In genomic region chr3:113534365-113534764, GRCh38 we compare ENCODE assay signal across 13 cellular contexts. TPM values are rescaled to one million over a fixed set of nuclear protein-coding genes. Genes with fewer than 3 reads are reported as not detected.
A peak's percentile ranks its signal among the peaks of the same experiment; 100 is the strongest.
DNase-seq lines count a peak whose midpoint lies in the region; ATAC-seq and TF ChIP-seq lines count a peak whose summit lies in the region.
"Had no signal": no experiment of that assay in that cellular context is flagged by ENCODE, and none has a peak within 500 bp of the region (broad histone marks: within the 10 kb centered on the region; RNA-seq: fewer than 3 reads in every experiment).

No MANE protein-coding gene starts in this region.

- H3K4me3 ChIP-seq in MM.1S (ENCODE audit: low read length): peak overlapping the region; percentile 81; the same call in 1 of the 2 replicates
- H3K4me3 ChIP-seq in rectal smooth muscle tissue (ENCODE audit: low read length): peak overlapping the region; percentile 80
- H3K4me3 ChIP-seq: lung had no signal

- peak overlapping the region; percentile 96 for H3K27ac Mint-ChIP-seq in activated CD4-positive, alpha-beta T cell treated with anti-CD3 and anti-CD28 coated beads for 36 hours
- peak overlapping the region; percentile 97 for H3K27ac Mint-ChIP-seq in activated naive CD8-positive, alpha-beta T cell treated with anti-CD3 and anti-CD28 coated beads, Interleukin-2, amount 10 ng/mL, durations not matched to agents 7 days and 5 days

- H3K4me1 ChIP-seq in MM.1S (ENCODE audit: low read length): peaks cover 20% of the 10 kb centered on the region; the same call in 1 of the 2 replicates
- H3K4me1 ChIP-seq in rectal smooth muscle tissue (ENCODE audit: control insufficient read depth, insufficient read depth, low read length): no peaks in the 10 kb centered on the region

- H4K20me1 ChIP-seq in MM.1S (ENCODE audit: insufficient read depth, low read length): no peaks in the 10 kb centered on the region

- H3K9ac ChIP-seq in MM.1S (ENCODE audit: low read length) (no peak overlapping the region), rectal smooth muscle tissue (ENCODE audit: low read length) (no peak overlapping the region)

- H3K36me3 ChIP-seq in MM.1S (replicated peaks; ENCODE audit: insufficient read depth, low read length): no peaks in the 10 kb centered on the region
- H3K36me3 ChIP-seq in rectal smooth muscle tissue (ENCODE audit: control insufficient read depth, insufficient read depth, low read length): no peaks in the 10 kb centered on the region

- intact Hi-C loops in activated CD4-positive, alpha-beta T cell treated with anti-CD3 and anti-CD28 coated beads for 36 hours (cut with DNase I, micrococcal nuclease): loop anchor here (5.0 kb wide), 3 partner anchors 213 to 1613 kb away; partner anchors contain the start of genes ATP6V1A (in 1 of the 2), NAA50 (in 1 of the 2) and ZBTB20 (in 1 of the 2)

- peaks cover 18% of the 10 kb centered on the region for H3F3A ChIP-seq in MM.1S (ENCODE audit: insufficient read depth, low read length)

- TF ChIP-seq CTCF in MM.1S (IDR thresholded peaks at IDR 0.05; ENCODE audit: low read length): no peak

- H3K4me2 ChIP-seq in MM.1S (ENCODE audit: low read depth, low read length): peak overlapping the region; percentile 81

- no peak overlapping the region for H3K27ac ChIP-seq in MM.1S (ENCODE audit: low read length)
- H3K27ac ChIP-seq in rectal smooth muscle tissue (ENCODE audit: low read depth, low read length): no peak overlapping the region

- CTCF ChIA-PET in activated CD4-positive, alpha-beta T cell treated with anti-CD3 and anti-CD28 coated beads for 36 hours (lab: Charles Lee): interaction anchor here (0.7 to 2.0 kb wide), 7 partner anchors 18 to 161 kb away, joined by 3 to 5 read pairs (median 3); no protein-coding TSS in a partner anchor

- POLR2A ChIA-PET in activated CD4-positive, alpha-beta T cell treated with anti-CD3 and anti-CD28 coated beads for 36 hours (lab: Charles Lee): interaction anchor here (0.6 to 1.1 kb wide), 3 partner anchors 19 to 38 kb away, joined by 3 to 5 read pairs (median 3); partner anchors contain the start of gene SPICE1
- POLR2A ChIA-PET in activated naive CD8-positive, alpha-beta T cell treated with anti-CD3 and anti-CD28 coated beads, Interleukin-2, amount 10 ng/mL, durations not matched to agents 7 days and 5 days (lab: Charles Lee): interaction anchor here (1.2 to 2.3 kb wide), 3 partner anchors 8 to 43 kb away, joined by 3 to 30 read pairs (median 7); partner anchors contain the start of gene SPICE1

- H2AFZ ChIP-seq in MM.1S (ENCODE audit: low read length): no peak overlapping the region

- no peaks in the 10 kb centered on the region for H3K9me3 Mint-ChIP-seq in activated CD4-positive, alpha-beta T cell treated with anti-CD3 and anti-CD28 coated beads for 36 hours (ENCODE audit: low read depth)
- H3K9me3 Mint-ChIP-seq in activated naive CD8-positive, alpha-beta T cell treated with anti-CD3 and anti-CD28 coated beads, Interleukin-2, amount 10 ng/mL, durations not matched to agents 7 days and 5 days: no peaks in the 10 kb centered on the region

- H3K27me3 Mint-ChIP-seq in activated CD4-positive, alpha-beta T cell treated with anti-CD3 and anti-CD28 coated beads for 36 hours: no peaks in the 10 kb centered on the region
- H3K27me3 Mint-ChIP-seq in activated naive CD8-positive, alpha-beta T cell treated with anti-CD3 and anti-CD28 coated beads, Interleukin-2, amount 10 ng/mL, durations not matched to agents 7 days and 5 days: no peaks in the 10 kb centered on the region

- peaks cover 49% of the 10 kb centered on the region for H3K79me2 ChIP-seq in MM.1S (ENCODE audit: low read length)

- peaks cover 61% of the 10 kb centered on the region for H3K4me1 Mint-ChIP-seq in activated CD4-positive, alpha-beta T cell treated with anti-CD3 and anti-CD28 coated beads for 36 hours
- peaks cover 48% of the 10 kb centered on the region for H3K4me1 Mint-ChIP-seq in activated naive CD8-positive, alpha-beta T cell treated with anti-CD3 and anti-CD28 coated beads, Interleukin-2, amount 10 ng/mL, durations not matched to agents 7 days and 5 days

- peak overlapping the region; percentile 89 for H3K4me3 Mint-ChIP-seq in activated CD4-positive, alpha-beta T cell treated with anti-CD3 and anti-CD28 coated beads for 36 hours
- H3K4me3 Mint-ChIP-seq in activated naive CD8-positive, alpha-beta T cell treated with anti-CD3 and anti-CD28 coated beads, Interleukin-2, amount 10 ng/mL, durations not matched to agents 7 days and 5 days: peak overlapping the region; percentile 88

- H3K9me2 ChIP-seq in MM.1S (replicated peaks; ENCODE audit: insufficient read depth, low read length): no peaks in the 10 kb centered on the region

- ATAC-seq in activated CD4-positive, alpha-beta T cell treated with anti-CD3 and anti-CD28 coated beads for 36 hours: peak; percentile 33
- peak; percentile 11 for ATAC-seq in activated naive CD8-positive, alpha-beta T cell treated with anti-CD3 and anti-CD28 coated beads, Interleukin-2, amount 10 ng/mL, durations not matched to agents 7 days and 5 days (ENCODE audit: low read depth)
- ATAC-seq in left lobe of liver: no peak
- ATAC-seq: Right ventricle myocardium inferior had no signal

- H3K27me3 ChIP-seq in MM.1S (replicated peaks; ENCODE audit: insufficient read depth, low read length) (no peaks in the 10 kb centered on the region), rectal smooth muscle tissue (ENCODE audit: control insufficient read depth, insufficient read depth, low read length) (peaks cover 2% of the 10 kb centered on the region)

- peak; percentile 55 for DNase-seq in activated CD4-positive, alpha-beta T cell treated with anti-CD3 and anti-CD28 coated beads for 36 hours
- DNase-seq in activated CD4-positive, alpha-beta T cell treated with anti-CD3 and anti-CD28 coated beads for 1 hour: no peak
- DNase-seq in MM.1S (no peak), NCI-H128 (lab: John Stamatoyannopoulos, UW; ENCODE audit: unreplicated experiment) (no peak), HT-29 (ENCODE audit: low spot score) (no peak), left lobe of liver (ENCODE audit: low spot score) (no peak)
- DNase-seq in activated naive CD8-positive, alpha-beta T cell treated with anti-CD3 and anti-CD28 coated beads, Interleukin-2, amount 10 ng/mL, durations not matched to agents 7 days and 5 days: no peak
- DNase-seq: foreskin melanocyte, NCI-H2081, retina had no signal

- H3K36me3 Mint-ChIP-seq in activated CD4-positive, alpha-beta T cell treated with anti-CD3 and anti-CD28 coated beads for 36 hours (ENCODE audit: low read depth): peaks cover 19% of the 10 kb centered on the region
- H3K36me3 Mint-ChIP-seq in activated naive CD8-positive, alpha-beta T cell treated with anti-CD3 and anti-CD28 coated beads, Interleukin-2, amount 10 ng/mL, durations not matched to agents 7 days and 5 days: peaks cover 28% of the 10 kb centered on the region

- H3K9me3 ChIP-seq in MM.1S (replicated peaks; ENCODE audit: insufficient read depth, low read length): no peaks in the 10 kb centered on the region

RNA-seq across cellular contexts. Expression of gene SIDT1, which starts 2.0 kb away (rescaled TPM):
- 10 to 100 TPM; 19.0 to 19.7 TPM for total RNA-seq in activated CD4-positive, alpha-beta T cell treated with anti-CD3 and anti-CD28 coated beads for 36 hours
- total RNA-seq in activated naive CD8-positive, alpha-beta T cell treated with anti-CD3 and anti-CD28 coated beads, Interleukin-2, amount 10 ng/mL, durations not matched to agents 7 days and 5 days: 10 to 100 TPM; 48.3 to 50.6 TPM
- 4.8 and 5.5 TPM in 2 replicates for total RNA-seq in HT-29 (2014; rRNA removed; shearing (Covaris generic))
- total RNA-seq in left lobe of liver: 0.55 TPM

RNA-seq across cellular contexts. Expression of gene SPICE1, which starts 19.4 kb away (rescaled TPM):
- total RNA-seq in activated CD4-positive, alpha-beta T cell treated with anti-CD3 and anti-CD28 coated beads for 36 hours: 10 to 100 TPM; 31.9 to 32.8 TPM
- 10 to 100 TPM; 22.5 to 25.2 TPM for total RNA-seq in activated naive CD8-positive, alpha-beta T cell treated with anti-CD3 and anti-CD28 coated beads, Interleukin-2, amount 10 ng/mL, durations not matched to agents 7 days and 5 days
- 6.0 and 11.7 TPM in 2 replicates for total RNA-seq in HT-29 (2014; rRNA removed; shearing (Covaris generic))
- total RNA-seq in left lobe of liver: 6.0 TPM
